ENCODE assay signal across 9 cellular contexts in genomic region chr18:62784966-62785413, GRCh38.
DNase-seq lines count a peak whose midpoint lies in the region; ATAC-seq and TF ChIP-seq lines count a peak whose summit lies in the region.
"Had no signal": no experiment of that assay in that cellular context is flagged by ENCODE, and none has a peak within 500 bp of the region (broad histone marks: within the 10 kb centered on the region; RNA-seq: fewer than 3 reads in every experiment).

No MANE protein-coding gene starts in this region.

- peak overlapping the region; percentile 28 for H3K4me3 Mint-ChIP-seq in activated B cell treated with CpG ODN at 0.5 μM for 24 hours
- H3K4me3 Mint-ChIP-seq in activated naive CD4-positive, alpha-beta T cell treated with anti-CD3 and anti-CD28 coated beads for 36 hours = no peak overlapping the region

- no peaks in the 10 kb centered on the region for H3K9me3 Mint-ChIP-seq in activated B cell treated with CpG ODN at 0.5 μM for 24 hours
- H3K9me3 Mint-ChIP-seq in activated naive CD4-positive, alpha-beta T cell treated with anti-CD3 and anti-CD28 coated beads for 36 hours = no peaks in the 10 kb centered on the region

- H3K9me2 ChIP-seq in PC-3 (replicated peaks; ENCODE audit: low read length) = no peaks in the 10 kb centered on the region

- H3K4me1 ChIP-seq in left ventricle myocardium inferior (peaks cover 33% of the 10 kb centered on the region), PC-3 (ENCODE audit: insufficient read depth, low read length) (peaks cover 38% of the 10 kb centered on the region)

- H3K36me3 ChIP-seq in left ventricle myocardium inferior (no peaks in the 10 kb centered on the region), PC-3 (ENCODE audit: low read depth, low read length) (no peaks in the 10 kb centered on the region)

- H2AFZ ChIP-seq in PC-3 (ENCODE audit: low read length) = no peak overlapping the region

- H3K36me3 Mint-ChIP-seq in activated B cell treated with CpG ODN at 0.5 μM for 24 hours (ENCODE audit: low read depth) = no peaks in the 10 kb centered on the region
- no peaks in the 10 kb centered on the region for H3K36me3 Mint-ChIP-seq in activated naive CD4-positive, alpha-beta T cell treated with anti-CD3 and anti-CD28 coated beads for 36 hours (ENCODE audit: low read depth)

- H3K4me2 ChIP-seq in PC-3 (ENCODE audit: low read length) = no peak overlapping the region

- peaks cover 95% of the 10 kb centered on the region for H3K79me2 ChIP-seq in PC-3 (ENCODE audit: low read length)

- H3K4me3 ChIP-seq in left ventricle myocardium inferior (no peak overlapping the region), PC-3 (ENCODE audit: low read length) (no peak overlapping the region)
- H3K4me3 ChIP-seq: SK-N-MC had no signal

- H3K27ac ChIP-seq in left ventricle myocardium inferior (replicated peaks) = peak overlapping the region; percentile 28
- no peak overlapping the region for H3K27ac ChIP-seq in PC-3 (ENCODE audit: low read length)
- H3K27ac ChIP-seq: SK-N-MC had no signal

- intact Hi-C loops in activated B cell treated with CpG ODN at 0.5 μM for 24 hours (cut with micrococcal nuclease) (loop anchor here (1.0 to 2.0 kb wide), 4 partner anchors 14 to 70 kb away; partner anchors contain the start of gene PHLPP1), left ventricle myocardium inferior (cut with micrococcal nuclease) (no loop called here), PC-3 (cut with micrococcal nuclease) (no loop called here)
- intact Hi-C loops in activated naive CD4-positive, alpha-beta T cell treated with anti-CD3 and anti-CD28 coated beads for 36 hours (cut with micrococcal nuclease) = loop anchor here (1.0 to 10.0 kb wide), 7 partner anchors 14 to 600 kb away; partner anchors contain the start of genes PHLPP1, PIGN and RELCH

- H3K9ac ChIP-seq in PC-3 (ENCODE audit: low read length) = no peak overlapping the region

- H3K27ac Mint-ChIP-seq in activated B cell treated with CpG ODN at 0.5 μM for 24 hours = no peak overlapping the region
- no peak overlapping the region for H3K27ac Mint-ChIP-seq in activated naive CD4-positive, alpha-beta T cell treated with anti-CD3 and anti-CD28 coated beads for 36 hours

- H3K9me3 ChIP-seq in left ventricle myocardium inferior (replicated peaks) (no peaks in the 10 kb centered on the region), PC-3 (ENCODE audit: low read length) (no peaks in the 10 kb centered on the region)

- POLR2A ChIA-PET in activated B cell treated with CpG ODN at 0.5 μM for 24 hours (lab: Charles Lee) = no interaction called here
- POLR2A ChIA-PET in PC-3 (lab: Charles Lee; ENCODE audit: unreplicated experiment) = no interaction called here

- no peaks in the 10 kb centered on the region for H3K27me3 Mint-ChIP-seq in activated B cell treated with CpG ODN at 0.5 μM for 24 hours
- peaks cover 5% of the 10 kb centered on the region for H3K27me3 Mint-ChIP-seq in activated naive CD4-positive, alpha-beta T cell treated with anti-CD3 and anti-CD28 coated beads for 36 hours (ENCODE audit: low read depth)

- H3K4me1 Mint-ChIP-seq in activated B cell treated with CpG ODN at 0.5 μM for 24 hours = peaks cover 26% of the 10 kb centered on the region
- H3K4me1 Mint-ChIP-seq in activated naive CD4-positive, alpha-beta T cell treated with anti-CD3 and anti-CD28 coated beads for 36 hours (ENCODE audit: low read depth) = peaks cover 37% of the 10 kb centered on the region

- no TSS peak for BruUV-seq in PC-3 (replicated peaks; lab: Mats Ljungman, UMichigan)

- peaks cover 15% of the 10 kb centered on the region for H4K20me1 ChIP-seq in PC-3 (ENCODE audit: low read length)

- peak; percentile 52 to 53 for ATAC-seq in activated CD4-positive, CD25-positive, alpha-beta regulatory T cell treated with anti-CD3 and anti-CD28 coated beads, Interleukin-2, amount 50 U/mL, for 24 hours
- peak; percentile 25 for ATAC-seq in activated B cell treated with CpG ODN at 0.5 μM for 24 hours (ENCODE audit: low read depth)
- no peak for ATAC-seq in HG02884 (IDR thresholded peaks at IDR 0.05; ENCODE audit: unreplicated experiment)
- ATAC-seq in PC-3 = no peak

- TF ChIP-seq CTCF in activated B cell treated with CpG ODN at 0.5 μM for 24 hours (IDR thresholded peaks at IDR 0.05) (no peak), left ventricle myocardium inferior (IDR thresholded peaks at IDR 0.05; ENCODE audit: borderline replicate concordance) (no peak), PC-3 (conservative IDR thresholded peaks at IDR 0.05; ENCODE audit: low read depth, low read length) (no peak)

- no peaks in the 10 kb centered on the region for H3F3A ChIP-seq in PC-3 (ENCODE audit: low read length, unreplicated experiment)

- DNase-seq in activated CD4-positive, CD25-positive, alpha-beta regulatory T cell treated with anti-CD3 and anti-CD28 coated beads, Interleukin-2, amount 50 U/mL, for 72 hours = no peak
- DNase-seq in activated B cell treated with CpG ODN at 0.5 μM for 24 hours (no peak), left ventricle myocardium inferior (no peak), superior temporal gyrus (ENCODE audit: extremely low spot score) (peak; percentile 95), PC-3 (no peak)
- DNase-seq in activated naive CD4-positive, alpha-beta T cell treated with anti-CD3 and anti-CD28 coated beads for 36 hours = no peak

- H3K27me3 ChIP-seq in left ventricle myocardium inferior (ENCODE audit: low read depth) (no peaks in the 10 kb centered on the region), PC-3 (ENCODE audit: low read length) (no peaks in the 10 kb centered on the region)

- CTCF ChIA-PET in activated B cell treated with CpG ODN at 0.5 μM for 24 hours (lab: Charles Lee) = no interaction called here
- CTCF ChIA-PET in activated naive CD4-positive, alpha-beta T cell treated with anti-CD3 and anti-CD28 coated beads for 36 hours (lab: Charles Lee) = interaction anchor here (1.2 to 1.5 kb wide), 2 partner anchors 68 to 85 kb away, joined by 3 read pairs; no protein-coding TSS in a partner anchor
- CTCF ChIA-PET in PC-3 (lab: Charles Lee) = no interaction called here

Comparison
In these comparisons a context has a peak if more than half of its experiments do, and no peak if none do; other contexts are left out.
1. ATAC-seq: peak in activated CD4-positive, CD25-positive, alpha-beta regulatory T cell treated with anti-CD3 and anti-CD28 coated beads, Interleukin-2, amount 50 U/mL, for 24 hours (2 of 2) and activated B cell treated with CpG ODN at 0.5 μM for 24 hours (single experiment); none in HG02884 (single experiment) and PC-3 (single experiment).
2. intact Hi-C loops: an anchor here in activated B cell treated with CpG ODN at 0.5 μM for 24 hours (1.0 to 2.0 kb wide) and activated naive CD4-positive, alpha-beta T cell treated with anti-CD3 and anti-CD28 coated beads for 36 hours (1.0 to 10.0 kb wide); none called in left ventricle myocardium inferior and PC-3.